ENCODE assay signal across 12 cellular contexts in the genomic region with DNA sequence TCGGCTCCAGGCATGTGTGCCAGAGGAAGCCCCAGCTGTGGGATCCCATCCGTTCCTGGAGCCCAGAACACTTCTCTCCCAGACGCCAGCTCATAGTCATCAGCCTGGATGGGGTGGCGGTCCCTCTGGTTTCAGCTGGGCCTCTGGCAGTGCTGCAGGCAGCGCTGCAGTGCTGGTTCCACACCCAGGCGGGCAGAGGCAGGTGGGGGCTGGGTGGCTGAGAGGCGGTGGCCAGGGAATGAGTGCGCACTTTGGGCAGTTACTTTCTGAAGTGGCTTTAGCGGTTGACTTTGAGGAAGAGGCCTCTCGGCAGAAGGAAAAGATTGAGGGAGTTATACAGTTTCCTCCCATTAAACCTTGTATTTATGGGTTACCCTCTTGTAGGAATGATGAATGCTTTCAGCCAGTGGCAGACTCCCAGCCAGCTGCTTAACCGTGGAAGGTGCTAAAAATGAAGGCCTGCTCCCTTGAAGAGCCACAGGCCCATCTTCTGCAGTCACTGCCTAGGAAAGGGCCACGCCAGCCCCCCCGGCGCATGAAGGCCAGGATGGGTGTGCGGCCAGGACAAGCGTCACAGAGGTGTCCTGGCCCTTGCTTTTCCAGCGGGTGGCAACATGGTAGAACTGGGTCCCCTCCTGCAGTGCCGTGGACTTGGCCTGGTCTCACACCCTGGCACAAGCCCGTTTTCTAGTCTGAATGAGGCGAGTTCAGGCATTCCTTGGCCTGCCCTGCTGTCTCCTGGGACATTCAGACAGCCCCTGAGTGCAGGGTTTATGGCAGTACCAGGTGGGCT. TPM values are rescaled to one million over a fixed set of nuclear protein-coding genes. Genes with fewer than 3 reads are reported as not detected.
DNase-seq lines count a peak whose midpoint lies in the region; ATAC-seq and TF ChIP-seq lines count a peak whose summit lies in the region.
"Had no signal": no experiment of that assay in that cellular context is flagged by ENCODE, and none has a peak within 500 bp of the region (broad histone marks: within the 10 kb centered on the region; RNA-seq: fewer than 3 reads in every experiment).

No MANE protein-coding gene starts in this region.

- H3K4me1 ChIP-seq in right cardiac atrium (ENCODE audit: control insufficient read depth, insufficient read depth, low read length) (no peaks in the 10 kb centered on the region), stomach (peaks cover 29 to 60% (median 45%) of the 10 kb centered on the region in 4 donors)
- H3K4me1 ChIP-seq: A549 had no signal

- peaks cover 23 to 58% (median 50%) of the 10 kb centered on the region in 4 donors for H3K36me3 ChIP-seq in stomach

- peak; percentile 58 for DNase-seq in activated CD4-positive, alpha-beta T cell treated with anti-CD3 and anti-CD28 coated beads for 36 hours
- no peak for DNase-seq in activated CD4-positive, alpha-beta T cell treated with anti-CD3 and anti-CD28 coated beads for 4 hours
- peak; percentile 54 for DNase-seq in activated CD4-positive, alpha-beta memory T cell treated with anti-CD3 and anti-CD28 coated beads for 36 hours
- no peak for DNase-seq in right cardiac atrium
- peak; percentile 46 for DNase-seq in stomach
- no peak for DNase-seq in islet precursor cell
- no peak for DNase-seq in HuH-7 (ENCODE audit: low spot score)
- DNase-seq: activated T-cell treated with anti-CD3 and anti-CD28 coated beads, Interleukin-2, amount 50 U/mL, for 4 hours; NCI-H1694 had no signal

- H3K9me3 ChIP-seq in right cardiac atrium (ENCODE audit: control insufficient read depth, low read length): no peaks in the 10 kb centered on the region
- H3K9me3 ChIP-seq in stomach: no peaks in the 10 kb centered on the region
- H3K9me3 ChIP-seq: A549, pancreas had no signal

- POLR2A ChIA-PET in activated CD4-positive, alpha-beta T cell treated with anti-CD3 and anti-CD28 coated beads for 36 hours (lab: Charles Lee): interaction anchor here (0.9 kb wide), 1 partner anchor 10 kb away, joined by 4 read pairs; no protein-coding TSS in a partner anchor
- POLR2A ChIA-PET in activated CD4-positive, alpha-beta memory T cell treated with anti-CD3 and anti-CD28 coated beads for 36 hours (lab: Charles Lee): interaction anchor here (1.1 to 1.8 kb wide), 3 partner anchors 9 to 14 kb away, joined by 3 to 11 read pairs (median 3); a partner anchor contains a TSS

- peak overlapping the region; percentile 58 for H3K27ac Mint-ChIP-seq in activated CD4-positive, alpha-beta T cell treated with anti-CD3 and anti-CD28 coated beads for 36 hours
- peak overlapping the region; percentile 60 for H3K27ac Mint-ChIP-seq in activated CD4-positive, alpha-beta memory T cell treated with anti-CD3 and anti-CD28 coated beads for 36 hours

- H3K36me3 Mint-ChIP-seq in activated CD4-positive, alpha-beta T cell treated with anti-CD3 and anti-CD28 coated beads for 36 hours (ENCODE audit: low read depth): peaks cover 21% of the 10 kb centered on the region
- peaks cover 14% of the 10 kb centered on the region for H3K36me3 Mint-ChIP-seq in activated CD4-positive, alpha-beta memory T cell treated with anti-CD3 and anti-CD28 coated beads for 36 hours

- peak; percentile 63 for ATAC-seq in activated CD4-positive, alpha-beta T cell treated with anti-CD3 and anti-CD28 coated beads for 36 hours
- ATAC-seq in right cardiac atrium (peak; percentile 20 to 27), GM18907 (IDR thresholded peaks at IDR 0.05; ENCODE audit: unreplicated experiment) (no peak)
- ATAC-seq: A549 had no signal

- H3K27me3 Mint-ChIP-seq in activated CD4-positive, alpha-beta T cell treated with anti-CD3 and anti-CD28 coated beads for 36 hours: no peaks in the 10 kb centered on the region
- H3K27me3 Mint-ChIP-seq in activated CD4-positive, alpha-beta memory T cell treated with anti-CD3 and anti-CD28 coated beads for 36 hours: no peaks in the 10 kb centered on the region

- no peak overlapping the region for H3K4me3 Mint-ChIP-seq in activated CD4-positive, alpha-beta T cell treated with anti-CD3 and anti-CD28 coated beads for 36 hours
- H3K4me3 Mint-ChIP-seq in activated CD4-positive, alpha-beta memory T cell treated with anti-CD3 and anti-CD28 coated beads for 36 hours: no peak overlapping the region

- H3K4me1 Mint-ChIP-seq in activated CD4-positive, alpha-beta T cell treated with anti-CD3 and anti-CD28 coated beads for 36 hours: peaks cover 29% of the 10 kb centered on the region
- H3K4me1 Mint-ChIP-seq in activated CD4-positive, alpha-beta memory T cell treated with anti-CD3 and anti-CD28 coated beads for 36 hours (ENCODE audit: low read depth): peaks cover 23% of the 10 kb centered on the region

- intact Hi-C loops in activated CD4-positive, alpha-beta T cell treated with anti-CD3 and anti-CD28 coated beads for 36 hours (cut with DNase I, micrococcal nuclease): no loop called here
- intact Hi-C loops in activated CD4-positive, alpha-beta memory T cell treated with anti-CD3 and anti-CD28 coated beads for 36 hours (cut with micrococcal nuclease): no loop called here
- intact Hi-C loops in right cardiac atrium (cut with DNase I) (no loop called here), stomach (cut with DNase I; ENCODE audit: low total_unique reads) (no loop called here)

- 71% methylated on average over 20 of the region's 20 CpGs for WGBS in right cardiac atrium
- WGBS in stomach, 5 donors: 60 to 80% (median 70%) methylated on average over 19 to 20 of the region's 20 CpGs

- no peak for TF ChIP-seq CTCF in stomach (IDR thresholded peaks at IDR 0.05)

- CTCF ChIA-PET in activated CD4-positive, alpha-beta T cell treated with anti-CD3 and anti-CD28 coated beads for 36 hours (lab: Charles Lee): interaction anchor here (0.6 to 1.3 kb wide), 2 partner anchors 10 to 80 kb away, joined by 3 to 6 read pairs; a partner anchor contains a TSS
- CTCF ChIA-PET in activated CD4-positive, alpha-beta memory T cell treated with anti-CD3 and anti-CD28 coated beads for 36 hours (lab: Charles Lee): interaction anchor here (1.0 to 2.2 kb wide), 6 partner anchors 9 to 49 kb away, joined by 3 to 15 read pairs (median 4); a partner anchor contains a TSS

- H3K27ac ChIP-seq in right cardiac atrium (ENCODE audit: low read length): no peak overlapping the region
- peak overlapping the region in 4 of 5 donors; percentile 37 to 60 (median 50) for H3K27ac ChIP-seq in stomach
- H3K27ac ChIP-seq: A549, pancreas had no signal

- TF ChIP-seq POLR2A in stomach (IDR thresholded peaks at IDR 0.05): no peak

- H3K27me3 ChIP-seq in right cardiac atrium (ENCODE audit: control insufficient read depth, insufficient read depth): no peaks in the 10 kb centered on the region
- no peaks in the 10 kb centered on the region for H3K27me3 ChIP-seq in stomach
- H3K27me3 ChIP-seq: pancreas had no signal

- H3K9me3 Mint-ChIP-seq in activated CD4-positive, alpha-beta T cell treated with anti-CD3 and anti-CD28 coated beads for 36 hours (ENCODE audit: low read depth): no peaks in the 10 kb centered on the region
- no peaks in the 10 kb centered on the region for H3K9me3 Mint-ChIP-seq in activated CD4-positive, alpha-beta memory T cell treated with anti-CD3 and anti-CD28 coated beads for 36 hours
- H3K9me3 Mint-ChIP-seq: activated T-cell treated with anti-CD3 and anti-CD28 coated beads, Interleukin-2, amount 50 U/mL, for 4 hours had no signal

- H3K4me3 ChIP-seq in right cardiac atrium (ENCODE audit: low read length): no peak overlapping the region
- no peak overlapping the region for H3K4me3 ChIP-seq in stomach
- H3K4me3 ChIP-seq: A549, pancreas had no signal

- TF ChIP-seq EP300 in stomach (IDR thresholded peaks at IDR 0.05): no peak

RNA-seq across cellular contexts. Expression of a gene that starts 9.9 kb away (rescaled TPM):
- total RNA-seq in activated CD4-positive, alpha-beta T cell treated with anti-CD3 and anti-CD28 coated beads for 36 hours: 10 to 100 TPM in 1 of 2 experiments, 1 to 10 TPM in 1; 9.0 to 10.6 TPM
- 10 to 100 TPM; 10.8 to 11.5 TPM for total RNA-seq in activated CD4-positive, alpha-beta memory T cell treated with anti-CD3 and anti-CD28 coated beads for 36 hours
- total RNA-seq in right cardiac atrium: 10 to 100 TPM; 29.4 to 35.6 (median 31.7) TPM
- polyA plus RNA-seq in right cardiac atrium: 19.7 TPM
- 10 to 100 TPM in 4 of 5 donors, 1 to 10 TPM in 1; 1.2 to 73.7 (median 19.3) TPM for total RNA-seq in stomach
- polyA plus RNA-seq in stomach: 10 to 100 TPM in 2 of 3 donors, 1 to 10 TPM in 1; 9.0 to 13.9 (median 12.5) TPM

RNA-seq across cellular contexts. Expression of a gene that starts 14.7 kb away (rescaled TPM):
- 10 to 100 TPM; 81.0 to 93.0 TPM for total RNA-seq in activated CD4-positive, alpha-beta T cell treated with anti-CD3 and anti-CD28 coated beads for 36 hours
- 10 to 100 TPM; 63.8 to 68.7 TPM for total RNA-seq in activated CD4-positive, alpha-beta memory T cell treated with anti-CD3 and anti-CD28 coated beads for 36 hours
- total RNA-seq in right cardiac atrium: 10 to 100 TPM; 28.2 to 36.8 (median 32.5) TPM
- 30.9 TPM for polyA plus RNA-seq in right cardiac atrium
- total RNA-seq in stomach: 10 to 100 TPM in 4 of 5 donors, not detected in 1; 11.4 to 53.6 (median 19.6) TPM
- 10 to 100 TPM; 20.5 to 33.6 (median 25.5) TPM for polyA plus RNA-seq in stomach

Comparison
In these comparisons a context has a peak if more than half of its experiments do, and no peak if none do; other contexts are left out.
1. DNase-seq: peak in activated CD4-positive, alpha-beta T cell treated with anti-CD3 and anti-CD28 coated beads for 36 hours (single experiment), activated CD4-positive, alpha-beta memory T cell treated with anti-CD3 and anti-CD28 coated beads for 36 hours (single experiment) and stomach (single experiment); none in activated CD4-positive, alpha-beta T cell treated with anti-CD3 and anti-CD28 coated beads for 4 hours (0 of 2), right cardiac atrium (0 of 3), islet precursor cell (single experiment) and HuH-7 (single experiment).